Comparison of ENCODE assay signal across 24 cellular contexts in genomic region chr1:217574265-217574949, GRCh38. TPM values are rescaled to one million over a fixed set of nuclear protein-coding genes. Genes with fewer than 3 reads are reported as not detected.
DNase-seq lines count a peak whose midpoint lies in the region; ATAC-seq and TF ChIP-seq lines count a peak whose summit lies in the region.
"Had no signal": no experiment of that assay in that cellular context is flagged by ENCODE, and none has a peak within 500 bp of the region (broad histone marks: within the 10 kb centered on the region; RNA-seq: fewer than 3 reads in every experiment).

No MANE protein-coding gene starts in this region.

- H3K9ac ChIP-seq in colonic mucosa (ENCODE audit: low read depth in 2 of 2, low read length in 2 of 2) = no peak overlapping the region
- H3K9ac ChIP-seq: GM23248, KMS-11 had no signal

- ATAC-seq in mucosa of descending colon = peak; percentile 72
- ATAC-seq in GM21576 (IDR thresholded peaks at IDR 0.05; ENCODE audit: unreplicated experiment) = no peak
- ATAC-seq: Right ventricle myocardium inferior had no signal

- no peaks in the 10 kb centered on the region for H3K9me3 ChIP-seq in colonic mucosa
- H3K9me3 ChIP-seq in mucosa of descending colon = no peaks in the 10 kb centered on the region
- H3K9me3 ChIP-seq: HAP-1 had no signal

- DNase-seq in SIG-M5 treated with dmso at 0.1 percent for 504 hours (lab: John Stamatoyannopoulos, UW; ENCODE audit: unreplicated experiment) = peak; percentile 49
- DNase-seq in SIG-M5 (lab: John Stamatoyannopoulos, UW) = no peak
- peak; percentile 30 for DNase-seq in colonic mucosa
- peak in 1 of 3 donors; percentile 47 for DNase-seq in mucosa of descending colon
- no peak for DNase-seq in germinal center (ENCODE audit: low spot score)
- no peak for DNase-seq in inferior parietal cortex (ENCODE audit: extremely low spot score)
- DNase-seq: AML-193; C1 segment of cervical spinal cord; CD8-positive, alpha-beta memory T cell; DMS53; GDM1; GM23248; NCI-H1105; NCI-H146; NCI-H2029; NCI-H226; NCI-H510A treated with DMSO at 0.1 percent for 48 hours; OCI-M1; SW 1271 had no signal

- H3K4me3 ChIP-seq in colonic mucosa = no peak overlapping the region
- no peak overlapping the region for H3K4me3 ChIP-seq in mucosa of descending colon
- H3K4me3 ChIP-seq: GM23248, HAP-1, SK-N-MC had no signal

- H3K36me3 ChIP-seq in colonic mucosa (no peaks in the 10 kb centered on the region), mucosa of descending colon (ENCODE audit: low read depth) (no peaks in the 10 kb centered on the region)
- H3K36me3 ChIP-seq: HAP-1 had no signal

- no peaks in the 10 kb centered on the region for H3K27me3 ChIP-seq in colonic mucosa

- intact Hi-C loops in colonic mucosa (cut with DNase I) (no loop called here), mucosa of descending colon (cut with DNase I, micrococcal nuclease) (no loop called here)

- TF ChIP-seq CTCF in colonic mucosa (IDR thresholded peaks at IDR 0.05) (no peak), mucosa of descending colon (IDR thresholded peaks at IDR 0.05) (no peak)

- no peak overlapping the region for H3K27ac ChIP-seq in colonic mucosa
- H3K27ac ChIP-seq: GM23248, KMS-11, SK-N-MC had no signal

- H3K4me1 ChIP-seq in colonic mucosa = no peaks in the 10 kb centered on the region
- peaks cover 4% of the 10 kb centered on the region for H3K4me1 ChIP-seq in mucosa of descending colon (ENCODE audit: low read depth)
- H3K4me1 ChIP-seq: HAP-1 had no signal

RNA-seq across cellular contexts. Expression of gene GPATCH2, which starts 56.5 kb away (rescaled TPM):
- total RNA-seq in colonic mucosa (10 to 100 TPM; 10.5 to 12.2 TPM), mucosa of descending colon (10 to 100 TPM; 13.2 to 15.2 (median 13.2) TPM)

RNA-seq across cellular contexts. Expression of gene SPATA17, which starts 56.7 kb away (rescaled TPM):
- 1 to 10 TPM in 1 of 2 donors, under 1 TPM in 1; 0.45 to 1.1 TPM for total RNA-seq in colonic mucosa
- total RNA-seq in mucosa of descending colon = under 1 TPM; 0.28 to 0.90 (median 0.36) TPM

Comparison
In these comparisons a context has a peak if more than half of its experiments do, and no peak if none do; other contexts are left out.
1. DNase-seq: peak in SIG-M5 treated with dmso at 0.1 percent for 504 hours (single experiment) and colonic mucosa (single experiment); none in SIG-M5 (single experiment), germinal center (single experiment) and inferior parietal cortex (single experiment).